18 cellular contexts compared by ENCODE assay signal in the genomic region with DNA sequence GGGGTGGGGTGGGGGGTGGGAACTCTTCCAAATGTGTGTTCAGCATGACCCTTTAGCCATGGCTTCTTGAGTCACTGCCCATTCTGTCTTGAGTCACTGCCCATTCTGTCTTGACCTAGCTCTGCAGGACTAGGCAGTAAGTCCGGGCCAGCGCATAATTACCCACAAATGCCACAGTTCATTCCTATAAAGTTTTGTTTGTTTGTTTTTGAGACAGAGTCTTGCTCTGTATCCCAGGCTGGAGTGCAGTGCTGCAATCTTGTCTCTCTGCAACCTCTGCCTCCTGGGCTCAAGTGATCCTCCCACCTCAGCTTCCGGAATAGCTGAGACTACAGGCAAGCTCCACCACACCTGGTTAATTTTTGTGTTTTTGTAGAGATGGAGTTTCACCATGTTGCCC.
DNase-seq lines count a peak whose midpoint lies in the region; ATAC-seq and TF ChIP-seq lines count a peak whose summit lies in the region.
"Had no signal": no experiment of that assay in that cellular context is flagged by ENCODE, and none has a peak within 500 bp of the region (broad histone marks: within the 10 kb centered on the region; RNA-seq: fewer than 3 reads in every experiment).

No MANE protein-coding gene starts in this region.

- H3K4me1 ChIP-seq in CD4-positive, alpha-beta memory T cell (ENCODE audit: insufficient read depth, low read length) = peaks cover 35% of the 10 kb centered on the region
- H3K4me1 ChIP-seq in neutrophil (ENCODE audit: control insufficient read depth in 1 of 2, insufficient read depth in 1 of 2, low read depth in 1 of 2, low read length in 1 of 2) = peaks cover 74 to 92% of the 10 kb centered on the region in 2 experiments
- H3K4me1 ChIP-seq: Caco-2 had no signal

- H3K27ac ChIP-seq in CD4-positive, alpha-beta memory T cell (ENCODE audit: low read depth, low read length) = no peak overlapping the region
- peak overlapping the region; percentile 64 for H3K27ac ChIP-seq in neutrophil
- H3K27ac ChIP-seq: KMS-11, vagina had no signal

- H3K36me3 ChIP-seq in CD4-positive, alpha-beta memory T cell (ENCODE audit: insufficient read depth, low read length) = no peaks in the 10 kb centered on the region
- H3K36me3 ChIP-seq in neutrophil = no peaks in the 10 kb centered on the region
- H3K36me3 ChIP-seq: vagina had no signal

- POLR2A ChIA-PET in CD4-positive, alpha-beta memory T cell (lab: Charles Lee; ENCODE audit: partially characterized antibody) = interaction anchor here (3.3 kb wide), 1 partner anchor 12 kb away, joined by 11 read pairs; no protein-coding TSS in a partner anchor

- H3K27me3 Mint-ChIP-seq in CD4-positive, alpha-beta memory T cell = no peaks in the 10 kb centered on the region
- no peaks in the 10 kb centered on the region for H3K27me3 Mint-ChIP-seq in central memory CD8-positive, alpha-beta T cell

- H3K27me3 ChIP-seq in CD4-positive, alpha-beta memory T cell (ENCODE audit: insufficient read depth, low read length) = no peaks in the 10 kb centered on the region
- H3K27me3 ChIP-seq in neutrophil = no peaks in the 10 kb centered on the region
- H3K27me3 ChIP-seq: vagina had no signal

- peak overlapping the region; percentile 57 to 97 (median 95) for H3K27ac Mint-ChIP-seq in CD4-positive, alpha-beta memory T cell
- H3K27ac Mint-ChIP-seq in central memory CD8-positive, alpha-beta T cell (ENCODE audit: low read depth) = peak overlapping the region; percentile 77

- no peaks in the 10 kb centered on the region for H3K36me3 Mint-ChIP-seq in CD4-positive, alpha-beta memory T cell
- peaks cover 5% of the 10 kb centered on the region for H3K36me3 Mint-ChIP-seq in central memory CD8-positive, alpha-beta T cell (ENCODE audit: insufficient read depth)

- H3K4me3 Mint-ChIP-seq in CD4-positive, alpha-beta memory T cell = peak overlapping the region; percentile 36 to 82 (median 68)
- H3K4me3 Mint-ChIP-seq in central memory CD8-positive, alpha-beta T cell = no peak overlapping the region

- no peak overlapping the region for H3K4me3 ChIP-seq in CD4-positive, alpha-beta memory T cell (ENCODE audit: low read length in 2 of 2)
- H3K4me3 ChIP-seq in neutrophil (ENCODE audit: low read depth in 1 of 2, low read length in 1 of 2) = no peak overlapping the region
- H3K4me3 ChIP-seq: vagina had no signal

- H3K9me3 ChIP-seq in CD4-positive, alpha-beta memory T cell (ENCODE audit: control insufficient read depth in 1 of 2, low read length in 2 of 2) = no peaks in the 10 kb centered on the region
- H3K9me3 ChIP-seq in neutrophil = no peaks in the 10 kb centered on the region
- H3K9me3 ChIP-seq: Caco-2, vagina had no signal

- peak in 1 of 5 donors; percentile 53 for DNase-seq in CD4-positive, alpha-beta memory T cell
- DNase-seq in LHCN-M2 (ENCODE audit: low read depth) (peak; percentile 76), NCI-H748 (lab: John Stamatoyannopoulos, UW; ENCODE audit: unreplicated experiment) (no peak), omental fat pad (ENCODE audit: low spot score) (no peak), NCI-H526 treated with DMSO at 0.1 percent for 48 hours (lab: John Stamatoyannopoulos, UW) (no peak)
- no peak for DNase-seq in central memory CD8-positive, alpha-beta T cell (ENCODE audit: low spot score in 2 of 2)
- DNase-seq: activated CD4-positive, alpha-beta T cell treated with anti-CD3 and anti-CD28 coated beads, Interleukin-2, amount 50 U/mL, for 1 hour; activated gamma-delta T cell; Caco-2; glutamatergic neuron; H7; NCI-H2029; right cardiac atrium; stimulated activated naive CD8-positive, alpha-beta T cell treated with anti-CD3 and anti-CD28 coated beads, Interleukin-15, Interleukin-2, amounts not matched to agents 100 U/mL and 50 U/mL, for 24 hours had no signal

- H3K9me3 Mint-ChIP-seq in CD4-positive, alpha-beta memory T cell = no peaks in the 10 kb centered on the region
- H3K9me3 Mint-ChIP-seq in central memory CD8-positive, alpha-beta T cell = no peaks in the 10 kb centered on the region

- ATAC-seq in central memory CD8-positive, alpha-beta T cell (replicated peaks; ENCODE audit: extremely low read depth, poor library complexity, severe bottlenecking) = no peak
- ATAC-seq in GM21576 (IDR thresholded peaks at IDR 0.05; ENCODE audit: unreplicated experiment) = no peak
- no peak for ATAC-seq in omental fat pad (ENCODE audit: low FRiP score)
- ATAC-seq: stimulated activated naive CD8-positive, alpha-beta T cell treated with anti-CD3 and anti-CD28 coated beads, Interleukin-15, Interleukin-2, amounts not matched to agents 100 U/mL and 50 U/mL, for 24 hours had no signal

- H3K4me1 Mint-ChIP-seq in CD4-positive, alpha-beta memory T cell = peaks cover 0 to 27% (median 7%) of the 10 kb centered on the region in 4 donors
- H3K4me1 Mint-ChIP-seq in central memory CD8-positive, alpha-beta T cell = no peaks in the 10 kb centered on the region

- intact Hi-C loops in CD4-positive, alpha-beta memory T cell (cut with micrococcal nuclease) = no loop called here

- TF ChIP-seq CTCF in neutrophil (IDR thresholded peaks at IDR 0.05) (no peak), omental fat pad (IDR thresholded peaks at IDR 0.05) (no peak)

- CTCF ChIA-PET in CD4-positive, alpha-beta memory T cell (lab: Charles Lee; ENCODE audit: partially characterized antibody) = interaction anchor here (2.3 kb wide), 1 partner anchor 90 kb away, joined by 7 read pairs; no protein-coding TSS in a partner anchor
